ENCODE assay signal across 9 cellular contexts in the genomic region with DNA sequence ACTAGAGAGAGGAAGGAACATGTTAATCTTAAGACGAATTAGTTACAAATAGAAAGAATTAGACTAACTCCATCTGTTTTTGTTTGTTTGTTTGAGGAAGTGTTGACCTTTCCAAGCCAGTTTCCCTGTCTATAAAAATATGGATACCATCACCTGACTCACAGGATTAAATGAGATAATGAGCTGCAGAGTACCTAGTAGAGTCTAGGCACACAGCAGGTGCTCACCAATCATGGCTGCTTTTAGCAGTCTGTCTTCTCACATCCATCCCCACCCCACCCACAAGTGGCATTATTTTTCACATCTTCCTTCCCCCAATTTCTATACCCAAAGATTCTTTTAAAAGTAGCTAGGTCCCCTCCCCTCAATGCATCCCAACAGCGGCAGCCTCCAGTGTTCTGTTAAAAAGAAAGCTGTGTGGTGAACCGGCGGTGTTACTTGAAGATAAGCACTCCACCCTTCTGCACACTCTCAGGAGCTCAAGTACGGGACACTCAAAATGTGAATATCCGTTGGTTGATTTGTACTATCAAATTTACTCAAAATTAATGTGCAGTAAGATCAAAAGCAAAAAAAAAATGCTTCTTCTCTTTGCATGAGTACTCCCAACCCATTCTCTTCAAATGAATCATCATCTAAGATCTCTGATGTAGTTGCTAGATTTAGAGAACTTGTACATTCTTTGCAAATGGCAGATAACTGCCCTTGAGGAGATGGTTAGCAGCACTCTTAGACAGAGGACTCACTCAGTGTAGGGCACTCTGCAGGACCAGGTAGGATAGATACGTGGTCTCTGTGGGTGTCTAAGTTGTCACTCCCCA.
DNase-seq lines count a peak whose midpoint lies in the region; ATAC-seq and TF ChIP-seq lines count a peak whose summit lies in the region.
"Had no signal": no experiment of that assay in that cellular context is flagged by ENCODE, and none has a peak within 500 bp of the region (broad histone marks: within the 10 kb centered on the region; RNA-seq: fewer than 3 reads in every experiment).

No MANE protein-coding gene starts in this region.

- POLR2A ChIA-PET in activated CD4-positive, alpha-beta memory T cell treated with anti-CD3 and anti-CD28 coated beads, Interleukin-2, amount 10 ng/mL, durations not matched to agents 7 days and 5 days (lab: Charles Lee): interaction anchor here (1.1 to 4.7 kb wide), 7 partner anchors 15 to 240 kb away, joined by 4 to 52 read pairs (median 7); no protein-coding TSS in a partner anchor

- peak overlapping the region; percentile 85 for H3K27ac Mint-ChIP-seq in activated CD4-positive, alpha-beta memory T cell treated with anti-CD3 and anti-CD28 coated beads, Interleukin-2, amount 10 ng/mL, durations not matched to agents 7 days and 5 days

- no peak for DNase-seq in activated T-cell treated with anti-CD3 and anti-CD28 coated beads, Interleukin-2, amount 50 U/mL, for 4 hours
- DNase-seq in activated T-cell treated with anti-CD3 and anti-CD28 coated beads for 4 hours (no peak), Peyer's patch (no peak), NAMALWA (ENCODE audit: low spot score) (no peak), posterior cingulate gyrus (no peak)
- DNase-seq in activated CD4-positive, alpha-beta memory T cell treated with anti-CD3 and anti-CD28 coated beads, Interleukin-2, amount 10 ng/mL, durations not matched to agents 7 days and 5 days: peak; percentile 35
- DNase-seq in stimulated activated CD4-positive, alpha-beta T cell treated with anti-CD3 and anti-CD28 coated beads, Interleukin-2, amount 100 ng/mL, for 48 hours: peak; percentile 10 to 14

- peaks cover 21% of the 10 kb centered on the region for H3K36me3 Mint-ChIP-seq in activated T-cell treated with anti-CD3 and anti-CD28 coated beads, Interleukin-2, amount 50 U/mL, for 4 hours (ENCODE audit: insufficient read depth)
- peaks cover 17% of the 10 kb centered on the region for H3K36me3 Mint-ChIP-seq in activated CD4-positive, alpha-beta memory T cell treated with anti-CD3 and anti-CD28 coated beads, Interleukin-2, amount 10 ng/mL, durations not matched to agents 7 days and 5 days (ENCODE audit: low read depth)

- peaks cover 2% of the 10 kb centered on the region for H3K9me3 Mint-ChIP-seq in activated T-cell treated with anti-CD3 and anti-CD28 coated beads, Interleukin-2, amount 50 U/mL, for 4 hours
- H3K9me3 Mint-ChIP-seq in activated CD4-positive, alpha-beta memory T cell treated with anti-CD3 and anti-CD28 coated beads, Interleukin-2, amount 10 ng/mL, durations not matched to agents 7 days and 5 days: no peaks in the 10 kb centered on the region

- H3K9me3 ChIP-seq in Peyer's patch: no peaks in the 10 kb centered on the region
- H3K9me3 ChIP-seq: BLaER1 had no signal

- no peaks in the 10 kb centered on the region for H3K27me3 ChIP-seq in Peyer's patch
- H3K27me3 ChIP-seq: BLaER1 had no signal

- H3K4me1 ChIP-seq in Peyer's patch: no peaks in the 10 kb centered on the region

- ATAC-seq in activated T-cell treated with anti-CD3 and anti-CD28 coated beads, Interleukin-2, amount 50 U/mL, for 4 hours: peak; percentile 88 to 90
- ATAC-seq in HG02798 (IDR thresholded peaks at IDR 0.05; ENCODE audit: poor library complexity, unreplicated experiment): peak; percentile 75

- H3K4me3 ChIP-seq in Peyer's patch: no peak overlapping the region
- H3K4me3 ChIP-seq: BLaER1 had no signal

- intact Hi-C loops in posterior cingulate gyrus (cut with DNase I): no loop called here

- peaks cover 66% of the 10 kb centered on the region for H3K4me1 Mint-ChIP-seq in activated T-cell treated with anti-CD3 and anti-CD28 coated beads, Interleukin-2, amount 50 U/mL, for 4 hours (ENCODE audit: low read depth)
- H3K4me1 Mint-ChIP-seq in activated CD4-positive, alpha-beta memory T cell treated with anti-CD3 and anti-CD28 coated beads, Interleukin-2, amount 10 ng/mL, durations not matched to agents 7 days and 5 days: peaks cover 59% of the 10 kb centered on the region

- no peak for TF ChIP-seq CTCF in Peyer's patch (IDR thresholded peaks at IDR 0.05)

- no peak for TF ChIP-seq POLR2A in Peyer's patch (IDR thresholded peaks at IDR 0.05)

- peak overlapping the region; percentile 49 for H3K4me3 Mint-ChIP-seq in activated T-cell treated with anti-CD3 and anti-CD28 coated beads, Interleukin-2, amount 50 U/mL, for 4 hours
- H3K4me3 Mint-ChIP-seq in activated CD4-positive, alpha-beta memory T cell treated with anti-CD3 and anti-CD28 coated beads, Interleukin-2, amount 10 ng/mL, durations not matched to agents 7 days and 5 days: peak overlapping the region; percentile 49

- H3K27me3 Mint-ChIP-seq in activated T-cell treated with anti-CD3 and anti-CD28 coated beads, Interleukin-2, amount 50 U/mL, for 4 hours (ENCODE audit: low read depth): no peaks in the 10 kb centered on the region
- no peaks in the 10 kb centered on the region for H3K27me3 Mint-ChIP-seq in activated CD4-positive, alpha-beta memory T cell treated with anti-CD3 and anti-CD28 coated beads, Interleukin-2, amount 10 ng/mL, durations not matched to agents 7 days and 5 days

- H3K36me3 ChIP-seq in Peyer's patch: no peaks in the 10 kb centered on the region
- H3K36me3 ChIP-seq: BLaER1 had no signal

- H3K27ac ChIP-seq in Peyer's patch: no peak overlapping the region
- H3K27ac ChIP-seq: BLaER1 had no signal

- CTCF ChIA-PET in activated CD4-positive, alpha-beta memory T cell treated with anti-CD3 and anti-CD28 coated beads, Interleukin-2, amount 10 ng/mL, durations not matched to agents 7 days and 5 days (lab: Charles Lee): interaction anchor here (0.6 to 3.0 kb wide), 4 partner anchors 15 to 116 kb away, joined by 3 to 13 read pairs (median 8); no protein-coding TSS in a partner anchor

Comparison
In these comparisons a context has a peak if more than half of its experiments do, and no peak if none do; other contexts are left out.
1. DNase-seq: peak in activated CD4-positive, alpha-beta memory T cell treated with anti-CD3 and anti-CD28 coated beads, Interleukin-2, amount 10 ng/mL, durations not matched to agents 7 days and 5 days (single experiment) and stimulated activated CD4-positive, alpha-beta T cell treated with anti-CD3 and anti-CD28 coated beads, Interleukin-2, amount 100 ng/mL, for 48 hours (2 of 2); none in activated T-cell treated with anti-CD3 and anti-CD28 coated beads, Interleukin-2, amount 50 U/mL, for 4 hours (single experiment), activated T-cell treated with anti-CD3 and anti-CD28 coated beads for 4 hours (single experiment), Peyer's patch (0 of 3), NAMALWA (single experiment) and posterior cingulate gyrus (0 of 10).